Comparison of ENCODE assay signal across 17 cellular contexts in the genomic region with DNA sequence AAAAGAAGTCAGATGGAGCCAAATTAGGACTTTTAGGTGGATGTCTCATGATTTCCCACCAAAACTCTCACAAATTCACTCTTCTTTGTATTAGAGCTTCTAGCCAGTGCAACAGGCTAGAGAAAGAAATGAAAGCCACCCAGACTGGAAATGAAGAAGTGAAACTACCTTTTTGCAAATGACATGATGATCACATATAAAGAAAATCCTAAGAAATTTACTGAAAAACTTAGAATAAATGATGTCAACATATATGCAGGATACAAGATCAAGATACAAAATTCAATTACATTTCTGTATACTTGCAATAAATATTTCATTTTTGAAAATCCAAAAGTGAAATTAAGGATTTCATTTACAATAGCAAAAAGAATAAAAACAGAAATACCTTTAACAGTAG.
DNase-seq lines count a peak whose midpoint lies in the region; ATAC-seq and TF ChIP-seq lines count a peak whose summit lies in the region.
"Had no signal": no experiment of that assay in that cellular context is flagged by ENCODE, and none has a peak within 500 bp of the region (broad histone marks: within the 10 kb centered on the region; RNA-seq: fewer than 3 reads in every experiment).

No MANE protein-coding gene starts in this region.

- peak overlapping the region; percentile 36 for H3K27ac Mint-ChIP-seq in activated B cell treated with CpG ODN at 0.5 μM for 24 hours
- H3K27ac Mint-ChIP-seq in activated naive CD8-positive, alpha-beta T cell treated with anti-CD3 and anti-CD28 coated beads, Interleukin-2, amount 50 U/mL, for 24 hours: no peak overlapping the region

- peak; percentile 35 for ATAC-seq in GM18502 (IDR thresholded peaks at IDR 0.05; ENCODE audit: poor library complexity, unreplicated experiment)
- ATAC-seq in GM21390 (IDR thresholded peaks at IDR 0.05; ENCODE audit: unreplicated experiment): peak; percentile 32
- ATAC-seq in HG03378 (IDR thresholded peaks at IDR 0.05; ENCODE audit: unreplicated experiment): peak; percentile 25
- no peak for ATAC-seq in activated B cell treated with CpG ODN at 0.5 μM for 24 hours (ENCODE audit: low read depth)
- ATAC-seq in HG02981 (IDR thresholded peaks at IDR 0.05; ENCODE audit: unreplicated experiment): no peak
- no peak for ATAC-seq in activated naive CD8-positive, alpha-beta T cell treated with anti-CD3 and anti-CD28 coated beads, Interleukin-2, amount 50 U/mL, for 24 hours
- ATAC-seq: activated CD4-positive, CD25-positive, alpha-beta regulatory T cell treated with anti-CD3 and anti-CD28 coated beads, Interleukin-2, amount 50 U/mL, for 24 hours; naive thymus-derived CD8-positive, alpha-beta T cell had no signal

- intact Hi-C loops in activated B cell treated with CpG ODN at 0.5 μM for 24 hours (cut with micrococcal nuclease): loop anchor here (2.0 kb wide), 1 partner anchor 103 kb away; no protein-coding TSS in a partner anchor

- H3K36me3 Mint-ChIP-seq in activated B cell treated with CpG ODN at 0.5 μM for 24 hours (ENCODE audit: low read depth): peaks cover 18% of the 10 kb centered on the region
- peaks cover 44% of the 10 kb centered on the region for H3K36me3 Mint-ChIP-seq in activated naive CD8-positive, alpha-beta T cell treated with anti-CD3 and anti-CD28 coated beads, Interleukin-2, amount 50 U/mL, for 24 hours (ENCODE audit: low read depth)

- CTCF ChIA-PET in activated B cell treated with CpG ODN at 0.5 μM for 24 hours (lab: Charles Lee): no interaction called here

- H3K27me3 Mint-ChIP-seq in activated B cell treated with CpG ODN at 0.5 μM for 24 hours: no peaks in the 10 kb centered on the region
- no peaks in the 10 kb centered on the region for H3K27me3 Mint-ChIP-seq in activated naive CD8-positive, alpha-beta T cell treated with anti-CD3 and anti-CD28 coated beads, Interleukin-2, amount 50 U/mL, for 24 hours
- H3K27me3 Mint-ChIP-seq: naive thymus-derived CD8-positive, alpha-beta T cell had no signal

- TF ChIP-seq CTCF in activated B cell treated with CpG ODN at 0.5 μM for 24 hours (IDR thresholded peaks at IDR 0.05): no peak

- H3K9me3 Mint-ChIP-seq in activated B cell treated with CpG ODN at 0.5 μM for 24 hours: no peaks in the 10 kb centered on the region
- peaks cover 7% of the 10 kb centered on the region for H3K9me3 Mint-ChIP-seq in activated naive CD8-positive, alpha-beta T cell treated with anti-CD3 and anti-CD28 coated beads, Interleukin-2, amount 50 U/mL, for 24 hours

- peaks cover 87% of the 10 kb centered on the region for H3K4me1 Mint-ChIP-seq in activated B cell treated with CpG ODN at 0.5 μM for 24 hours
- peaks cover 64% of the 10 kb centered on the region for H3K4me1 Mint-ChIP-seq in activated naive CD8-positive, alpha-beta T cell treated with anti-CD3 and anti-CD28 coated beads, Interleukin-2, amount 50 U/mL, for 24 hours

- DNase-seq in activated B cell treated with CpG ODN at 0.5 μM for 24 hours (no peak), NCI-H446 (lab: John Stamatoyannopoulos, UW) (no peak), NCI-H1105 treated with DMSO at 0.1 percent for 48 hours (lab: John Stamatoyannopoulos, UW) (no peak)
- no peak for DNase-seq in activated naive CD8-positive, alpha-beta T cell treated with anti-CD3 and anti-CD28 coated beads, Interleukin-2, amount 50 U/mL, for 24 hours
- DNase-seq: aorta; foreskin fibroblast; naive thymus-derived CD8-positive, alpha-beta T cell; NCI-H1105; NCI-H524; SHP77 treated with DMSO at 0.1 percent for 48 hours; stimulated activated CD4-positive, alpha-beta T cell treated with anti-CD3 and anti-CD28 coated beads, Interleukin-4, amount 100 ng/mL, for 4 hours; stomach had no signal

- peak overlapping the region; percentile 28 for H3K4me3 Mint-ChIP-seq in activated B cell treated with CpG ODN at 0.5 μM for 24 hours
- no peak overlapping the region for H3K4me3 Mint-ChIP-seq in activated naive CD8-positive, alpha-beta T cell treated with anti-CD3 and anti-CD28 coated beads, Interleukin-2, amount 50 U/mL, for 24 hours

- POLR2A ChIA-PET in activated B cell treated with CpG ODN at 0.5 μM for 24 hours (lab: Charles Lee): no interaction called here

Comparison
In these comparisons a context has a peak if more than half of its experiments do, and no peak if none do; other contexts are left out.
1. ATAC-seq: peak in GM18502 (single experiment), GM21390 (single experiment) and HG03378 (single experiment); none in activated B cell treated with CpG ODN at 0.5 μM for 24 hours (single experiment), HG02981 (single experiment) and activated naive CD8-positive, alpha-beta T cell treated with anti-CD3 and anti-CD28 coated beads, Interleukin-2, amount 50 U/mL, for 24 hours (single experiment).